9 cellular contexts compared by ENCODE assay signal in genomic region chr6:54992789-54993188, GRCh38.
DNase-seq lines count a peak whose midpoint lies in the region; ATAC-seq and TF ChIP-seq lines count a peak whose summit lies in the region.
"Had no signal": no experiment of that assay in that cellular context is flagged by ENCODE, and none has a peak within 500 bp of the region (broad histone marks: within the 10 kb centered on the region; RNA-seq: fewer than 3 reads in every experiment).

No MANE protein-coding gene starts in this region.

- CTCF ChIA-PET in naive thymus-derived CD4-positive, alpha-beta T cell (lab: Charles Lee), result no interaction called here

- H3K27ac Mint-ChIP-seq in naive thymus-derived CD4-positive, alpha-beta T cell, result no peak overlapping the region
- no peak overlapping the region for H3K27ac Mint-ChIP-seq in natural killer cell

- no peaks in the 10 kb centered on the region for H3K36me3 ChIP-seq in osteoblast (ENCODE audit: insufficient read depth, low read length)
- no peaks in the 10 kb centered on the region for H3K36me3 ChIP-seq in naive thymus-derived CD4-positive, alpha-beta T cell (ENCODE audit: control insufficient read depth in 2 of 3, insufficient read depth in 3 of 3, low read length in 3 of 3)
- no peaks in the 10 kb centered on the region for H3K36me3 ChIP-seq in lower lobe of right lung

- no peaks in the 10 kb centered on the region for H3K4me1 Mint-ChIP-seq in naive thymus-derived CD4-positive, alpha-beta T cell
- peaks cover 6 to 12% of the 10 kb centered on the region in 2 donors for H3K4me1 Mint-ChIP-seq in natural killer cell

- POLR2A ChIA-PET in naive thymus-derived CD4-positive, alpha-beta T cell (lab: Charles Lee), result no interaction called here

- TF ChIP-seq CTCF in osteoblast (IDR thresholded peaks at IDR 0.05; ENCODE audit: extremely low read depth, low read depth, low read length), result peak; percentile 35
- TF ChIP-seq CTCF in lower lobe of right lung (IDR thresholded peaks at IDR 0.05), result no peak
- TF ChIP-seq CTCF in natural killer cell (IDR thresholded peaks at IDR 0.05), result no peak

- H3K27ac ChIP-seq in osteoblast (ENCODE audit: low read depth, low read length) (no peak overlapping the region), lower lobe of right lung (no peak overlapping the region)
- no peak overlapping the region for H3K27ac ChIP-seq in naive thymus-derived CD4-positive, alpha-beta T cell (ENCODE audit: low read depth, low read length)
- H3K27ac ChIP-seq: body of pancreas had no signal

- H3K4me1 ChIP-seq in osteoblast (ENCODE audit: insufficient read depth, low read length), result no peaks in the 10 kb centered on the region
- no peaks in the 10 kb centered on the region for H3K4me1 ChIP-seq in naive thymus-derived CD4-positive, alpha-beta T cell (ENCODE audit: control insufficient read depth in 2 of 2, insufficient read depth in 2 of 2, low read length in 2 of 2)
- no peaks in the 10 kb centered on the region for H3K4me1 ChIP-seq in lower lobe of right lung
- H3K4me1 ChIP-seq: body of pancreas had no signal

- no peak overlapping the region for H3K4me3 Mint-ChIP-seq in naive thymus-derived CD4-positive, alpha-beta T cell
- H3K4me3 Mint-ChIP-seq in natural killer cell, result no peak overlapping the region

- DNase-seq in amniotic epithelial cell (ENCODE audit: low read depth) (peak; percentile 54), osteoblast (ENCODE audit: insufficient read length, low spot score, missing footprints) (no peak), glomerular visceral epithelial cell (ENCODE audit: extremely low spot score) (no peak), lower lobe of right lung (no peak), natural killer cell (no peak)
- no peak for DNase-seq in naive thymus-derived CD4-positive, alpha-beta T cell

- no peaks in the 10 kb centered on the region for H3K27me3 Mint-ChIP-seq in naive thymus-derived CD4-positive, alpha-beta T cell
- no peaks in the 10 kb centered on the region for H3K27me3 Mint-ChIP-seq in natural killer cell (ENCODE audit: low read depth in 2 of 2)

- intact Hi-C loops in naive thymus-derived CD4-positive, alpha-beta T cell (cut with micrococcal nuclease), result no loop called here
- intact Hi-C loops in lower lobe of right lung (cut with DNase I), result no loop called here
- intact Hi-C loops in natural killer cell (cut with micrococcal nuclease), result no loop called here

- H3K36me3 Mint-ChIP-seq in naive thymus-derived CD4-positive, alpha-beta T cell, result no peaks in the 10 kb centered on the region
- H3K36me3 Mint-ChIP-seq in natural killer cell, result peaks cover 12% of the 10 kb centered on the region

- H3K9me3 ChIP-seq in osteoblast (ENCODE audit: low read depth, low read length) (no peaks in the 10 kb centered on the region), lower lobe of right lung (peaks cover 3% of the 10 kb centered on the region)
- H3K9me3 ChIP-seq in naive thymus-derived CD4-positive, alpha-beta T cell (ENCODE audit: control insufficient read depth in 2 of 3, low read length in 3 of 3), result peaks cover 0 to 5% (median 4%) of the 10 kb centered on the region in 3 experiments
- H3K9me3 ChIP-seq: body of pancreas had no signal

- peak; percentile 85 for ATAC-seq in GM18867 (IDR thresholded peaks at IDR 0.05; ENCODE audit: unreplicated experiment)
- peak; percentile 53 for ATAC-seq in HG03439 (IDR thresholded peaks at IDR 0.05; ENCODE audit: unreplicated experiment)
- ATAC-seq in naive thymus-derived CD4-positive, alpha-beta T cell, result no peak
- ATAC-seq in lower lobe of right lung, result no peak
- ATAC-seq in natural killer cell, result no peak
- ATAC-seq: body of pancreas had no signal

- H3K27me3 ChIP-seq in osteoblast (ENCODE audit: insufficient read depth, low read length) (no peaks in the 10 kb centered on the region), lower lobe of right lung (ENCODE audit: low read depth) (no peaks in the 10 kb centered on the region)
- no peaks in the 10 kb centered on the region for H3K27me3 ChIP-seq in naive thymus-derived CD4-positive, alpha-beta T cell (ENCODE audit: control insufficient read depth in 2 of 2, insufficient read depth in 2 of 2, low read length in 2 of 2)
- H3K27me3 ChIP-seq: body of pancreas had no signal

- no peaks in the 10 kb centered on the region for H4K20me1 ChIP-seq in osteoblast (ENCODE audit: insufficient read depth, low read length)

- no peak overlapping the region for H3K4me3 ChIP-seq in osteoblast (ENCODE audit: insufficient read depth, low read length)
- H3K4me3 ChIP-seq in naive thymus-derived CD4-positive, alpha-beta T cell (ENCODE audit: low read length), result no peak overlapping the region
- H3K4me3 ChIP-seq in lower lobe of right lung, result no peak overlapping the region
- H3K4me3 ChIP-seq: body of pancreas had no signal

- no peak overlapping the region for H2AFZ ChIP-seq in osteoblast (ENCODE audit: low read length)

- H3K4me2 ChIP-seq in osteoblast (ENCODE audit: insufficient read depth, low read length), result no peak overlapping the region

- peaks cover 0 to 22% (median 7%) of the 10 kb centered on the region in 11 donors for H3K9me3 Mint-ChIP-seq in naive thymus-derived CD4-positive, alpha-beta T cell
- H3K9me3 Mint-ChIP-seq in natural killer cell, result peaks cover 3 to 4% of the 10 kb centered on the region in 2 donors

- H3K79me2 ChIP-seq in osteoblast (ENCODE audit: insufficient read depth, low read length), result no peaks in the 10 kb centered on the region

Comparison
In these comparisons a context has a peak if more than half of its experiments do, and no peak if none do; other contexts are left out.
1. ATAC-seq: peak in GM18867 (single experiment) and HG03439 (single experiment); none in naive thymus-derived CD4-positive, alpha-beta T cell (single experiment), lower lobe of right lung (0 of 2) and natural killer cell (0 of 3).